19 cellular contexts compared by ENCODE assay signal in the genomic region with DNA sequence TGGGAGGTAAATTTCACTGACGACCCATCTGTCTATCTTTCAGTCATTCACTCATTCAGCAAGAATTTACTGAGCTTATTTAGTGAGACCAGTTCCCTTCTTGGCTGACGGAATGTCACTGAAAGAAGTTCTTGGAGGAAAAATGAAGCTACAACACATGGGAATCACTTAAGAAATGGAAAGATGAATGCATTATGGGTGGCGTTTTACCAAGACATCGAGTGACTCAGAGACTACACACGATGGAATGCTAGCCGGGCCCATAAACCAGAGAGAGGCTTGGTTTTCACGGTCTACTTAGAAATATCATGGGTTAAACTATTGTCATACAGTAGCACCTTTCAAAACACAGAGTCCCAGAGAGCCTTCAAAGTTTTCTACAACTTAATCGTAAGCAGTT.
DNase-seq lines count a peak whose midpoint lies in the region; ATAC-seq and TF ChIP-seq lines count a peak whose summit lies in the region.
"Had no signal": no experiment of that assay in that cellular context is flagged by ENCODE, and none has a peak within 500 bp of the region (broad histone marks: within the 10 kb centered on the region; RNA-seq: fewer than 3 reads in every experiment).

No MANE protein-coding gene starts in this region.

- DNase-seq in ELR (ENCODE audit: low read depth): peak; percentile 40
- peak; percentile 33 for DNase-seq in RPMI7951 (ENCODE audit: low read depth)
- DNase-seq in fibroblast of gingiva (ENCODE audit: low read depth): peak; percentile 71
- DNase-seq in stromal cell of bone marrow (ENCODE audit: low read depth): peak; percentile 63
- no peak for DNase-seq in stimulated activated CD4-positive, alpha-beta T cell treated with anti-CD3 and anti-CD28 coated beads, Interleukin-4, amount 100 ng/mL, for 4 hours
- DNase-seq in activated effector memory CD4-positive, alpha-beta T cell treated with anti-CD3 and anti-CD28 coated beads, Interleukin-2, amount 50 U/mL, for 16 hours: no peak
- no peak for DNase-seq in coronary artery (ENCODE audit: low spot score)
- DNase-seq: activated naive CD8-positive, alpha-beta T cell treated with anti-CD3 and anti-CD28 coated beads for 36 hours; foreskin melanocyte; left cardiac atrium; NCI-H1694; NCI-H226; right cardiac atrium; T-cell had no signal

- no peak overlapping the region for H3K4me3 ChIP-seq in coronary artery
- H3K4me3 ChIP-seq: BLaER1 treated with 17β-estradiol and CSF1 and Interleukin-3, amounts not matched to agents 10 nM and 100 nM; cardiac muscle cell had no signal

- no peak for TF ChIP-seq CTCF in coronary artery (IDR thresholded peaks at IDR 0.05)

- H3K27ac ChIP-seq in coronary artery: no peak overlapping the region
- H3K27ac ChIP-seq: BLaER1 treated with 17β-estradiol and CSF1 and Interleukin-3, amounts not matched to agents 10 nM and 100 nM; cardiac muscle cell; RWPE1 had no signal

- ATAC-seq in GM18502 (IDR thresholded peaks at IDR 0.05; ENCODE audit: poor library complexity, unreplicated experiment): no peak
- ATAC-seq: left cardiac atrium, right cardiac atrium, T-cell, WTC11 had no signal

Comparison
In these comparisons a context has a peak if more than half of its experiments do, and no peak if none do; other contexts are left out.
1. DNase-seq: peak in ELR (single experiment), RPMI7951 (single experiment), fibroblast of gingiva (single experiment) and stromal cell of bone marrow (single experiment); none in stimulated activated CD4-positive, alpha-beta T cell treated with anti-CD3 and anti-CD28 coated beads, Interleukin-4, amount 100 ng/mL, for 4 hours (0 of 2), activated effector memory CD4-positive, alpha-beta T cell treated with anti-CD3 and anti-CD28 coated beads, Interleukin-2, amount 50 U/mL, for 16 hours (single experiment) and coronary artery (single experiment).